Comparison of ENCODE assay signal across 15 cellular contexts in genomic region chr22:47309946-47310345, GRCh38.
A peak's percentile ranks its signal among the peaks of the same experiment; 100 is the strongest.
DNase-seq lines count a peak whose midpoint lies in the region; ATAC-seq and TF ChIP-seq lines count a peak whose summit lies in the region.
"Had no signal": no experiment of that assay in that cellular context is flagged by ENCODE, and none has a peak within 500 bp of the region (broad histone marks: within the 10 kb centered on the region; RNA-seq: fewer than 3 reads in every experiment).

No MANE protein-coding gene starts in this region.

- intact Hi-C loops in PC-3 (cut with micrococcal nuclease) (no loop called here), vagina (cut with DNase I) (no loop called here)

- H3K27me3 ChIP-seq in PC-3 (ENCODE audit: low read length), result no peaks in the 10 kb centered on the region
- H3K27me3 ChIP-seq in SJCRH30, result no peaks in the 10 kb centered on the region
- H3K27me3 ChIP-seq in vagina, result no peaks in the 10 kb centered on the region
- H3K27me3 ChIP-seq: BE2C had no signal

- peak overlapping the region; percentile 77 for H3K27ac ChIP-seq in PC-3 (ENCODE audit: low read length)
- peak overlapping the region; percentile 88 for H3K27ac ChIP-seq in SJCRH30
- no peak overlapping the region for H3K27ac ChIP-seq in vagina
- H3K27ac ChIP-seq: A549, C4-2B had no signal

- BruUV-seq in PC-3 (replicated peaks; lab: Mats Ljungman, UMichigan), result no TSS peak

- H3K79me2 ChIP-seq in PC-3 (ENCODE audit: low read length), result no peaks in the 10 kb centered on the region

- no peaks in the 10 kb centered on the region for H3K36me3 ChIP-seq in PC-3 (ENCODE audit: low read depth, low read length)
- H3K36me3 ChIP-seq in SJCRH30, result no peaks in the 10 kb centered on the region
- no peaks in the 10 kb centered on the region for H3K36me3 ChIP-seq in vagina
- H3K36me3 ChIP-seq: BE2C had no signal

- H3F3A ChIP-seq in PC-3 (ENCODE audit: low read length, unreplicated experiment), result no peaks in the 10 kb centered on the region

- no peaks in the 10 kb centered on the region for H4K20me1 ChIP-seq in PC-3 (ENCODE audit: low read length)

- H2AFZ ChIP-seq in PC-3 (ENCODE audit: low read length), result no peak overlapping the region

- ATAC-seq in PC-3 (no peak), GM21786 (IDR thresholded peaks at IDR 0.05; ENCODE audit: unreplicated experiment) (no peak)
- ATAC-seq: A549; CD8-positive, alpha-beta T cell had no signal

- peak overlapping the region; percentile 21; the same call in 1 of the 2 replicates for H3K9ac ChIP-seq in PC-3 (ENCODE audit: low read length)

- no peaks in the 10 kb centered on the region for H3K9me3 ChIP-seq in PC-3 (ENCODE audit: low read length)
- H3K9me3 ChIP-seq in SJCRH30 (replicated peaks), result no peaks in the 10 kb centered on the region
- H3K9me3 ChIP-seq in vagina, result no peaks in the 10 kb centered on the region
- H3K9me3 ChIP-seq: A549, BE2C had no signal

- CTCF ChIA-PET in PC-3 (lab: Charles Lee), result no interaction called here

- DNase-seq in PC-3 (no peak), SJCRH30 (peak; percentile 29 to 53), myocyte (ENCODE audit: low read depth) (peak; percentile 34), vagina (ENCODE audit: extremely low spot score in 2 of 2) (peak; percentile 8 to 81), kidney tubule cell (ENCODE audit: low spot score) (no peak)
- DNase-seq: BE2C; CD8-positive, alpha-beta T cell; COR-L47; DND-41; GDM1; GOT3; H9 had no signal

- H3K4me1 ChIP-seq in PC-3 (ENCODE audit: insufficient read depth, low read length), result peaks cover 37% of the 10 kb centered on the region
- peaks cover 23% of the 10 kb centered on the region for H3K4me1 ChIP-seq in SJCRH30
- peaks cover 8% of the 10 kb centered on the region for H3K4me1 ChIP-seq in vagina
- H3K4me1 ChIP-seq: BE2C had no signal

- H3K9me2 ChIP-seq in PC-3 (replicated peaks; ENCODE audit: low read length), result no peaks in the 10 kb centered on the region

- POLR2A ChIA-PET in PC-3 (lab: Charles Lee; ENCODE audit: unreplicated experiment), result no interaction called here

- H3K4me2 ChIP-seq in PC-3 (ENCODE audit: low read length), result peak overlapping the region; percentile 10; the same call in 1 of the 2 replicates
- H3K4me2 ChIP-seq: A549 had no signal

- TF ChIP-seq POLR2A in vagina (IDR thresholded peaks at IDR 0.05), result no peak

- H3K4me3 ChIP-seq in PC-3 (ENCODE audit: low read length) (no peak overlapping the region), SJCRH30 (no peak overlapping the region), vagina (no peak overlapping the region)
- H3K4me3 ChIP-seq: A549 had no signal

- TF ChIP-seq CTCF in PC-3 (conservative IDR thresholded peaks at IDR 0.05; ENCODE audit: low read depth, low read length) (no peak), vagina (IDR thresholded peaks at IDR 0.05) (no peak)

Comparison
In these comparisons a context has a peak if more than half of its experiments do, and no peak if none do; other contexts are left out.
1. DNase-seq: peak in SJCRH30 (2 of 2), myocyte (single experiment) and vagina (2 of 2); none in PC-3 (single experiment) and kidney tubule cell (single experiment).